8 cellular contexts compared by ENCODE assay signal in genomic region chr20:18496042-18496441, GRCh38. TPM values are rescaled to one million over a fixed set of nuclear protein-coding genes. Genes with fewer than 3 reads are reported as not detected.
DNase-seq lines count a peak whose midpoint lies in the region; ATAC-seq and TF ChIP-seq lines count a peak whose summit lies in the region.

No MANE protein-coding gene starts in this region.

- H3K27ac Mint-ChIP-seq in stimulated activated naive CD8-positive, alpha-beta T cell treated with anti-CD3 and anti-CD28 coated beads, Interleukin-15, amount 100 ng/mL, for 72 hours: peak overlapping the region in 1 of 2 donors; percentile 90

- DNase-seq in NOMO-1 treated with DMSO at 0.1 percent for 48 hours (lab: John Stamatoyannopoulos, UW; ENCODE audit: unreplicated experiment) (peak; percentile 3), NOMO-1 (lab: John Stamatoyannopoulos, UW; ENCODE audit: unreplicated experiment in 2 of 2) (no peak), SJCRH30 (peak; percentile 10 to 18), fibroblast of villous mesenchyme (ENCODE audit: low read depth) (no peak)
- no peak for DNase-seq in stimulated activated naive CD8-positive, alpha-beta T cell treated with anti-CD3 and anti-CD28 coated beads, Interleukin-15, amount 100 ng/mL, for 72 hours
- DNase-seq in stimulated activated naive CD4-positive, alpha-beta T cell treated with Interleukin-2 at 50 U/mL for 16 hours (lab: John Stamatoyannopoulos, UW): no peak

- H3K9me3 Mint-ChIP-seq in stimulated activated naive CD8-positive, alpha-beta T cell treated with anti-CD3 and anti-CD28 coated beads, Interleukin-15, amount 100 ng/mL, for 72 hours: no peaks in the 10 kb centered on the region

- peaks cover 8% of the 10 kb centered on the region for H3K4me1 ChIP-seq in SJCRH30

- no peak for ATAC-seq in stimulated activated naive CD8-positive, alpha-beta T cell treated with anti-CD3 and anti-CD28 coated beads, Interleukin-15, amount 100 ng/mL, for 72 hours
- ATAC-seq in GM21367 (IDR thresholded peaks at IDR 0.05; ENCODE audit: unreplicated experiment) (no peak), HG02884 (IDR thresholded peaks at IDR 0.05; ENCODE audit: unreplicated experiment) (no peak)

- H3K27me3 Mint-ChIP-seq in stimulated activated naive CD8-positive, alpha-beta T cell treated with anti-CD3 and anti-CD28 coated beads, Interleukin-15, amount 100 ng/mL, for 72 hours: no peaks in the 10 kb centered on the region

- H3K9me3 ChIP-seq in SJCRH30 (replicated peaks): no peaks in the 10 kb centered on the region

- no peak overlapping the region for H3K27ac ChIP-seq in SJCRH30

- H3K36me3 ChIP-seq in SJCRH30: peaks cover 12% of the 10 kb centered on the region

- no peaks in the 10 kb centered on the region for H3K27me3 ChIP-seq in SJCRH30

- no peak for TF ChIP-seq CTCF in fibroblast of villous mesenchyme (IDR thresholded peaks at IDR 0.05; ENCODE audit: insufficient read depth, low read depth, low read length)

- H3K4me3 Mint-ChIP-seq in stimulated activated naive CD8-positive, alpha-beta T cell treated with anti-CD3 and anti-CD28 coated beads, Interleukin-15, amount 100 ng/mL, for 72 hours: peak overlapping the region; percentile 98 to 99

- peaks cover 20% of the 10 kb centered on the region for H3K4me1 Mint-ChIP-seq in stimulated activated naive CD8-positive, alpha-beta T cell treated with anti-CD3 and anti-CD28 coated beads, Interleukin-15, amount 100 ng/mL, for 72 hours

- H3K4me3 ChIP-seq in SJCRH30: peak overlapping the region; percentile 74
- H3K4me3 ChIP-seq in fibroblast of villous mesenchyme (ENCODE audit: low read depth, low read length): peak overlapping the region; percentile 88

RNA-seq across cellular contexts. Expression of gene RBBP9, which starts 1.0 kb away (rescaled TPM):
- total RNA-seq in SJCRH30 (2014; rRNA removed; shearing (Covaris generic)): 29.6 and 30.3 TPM in 2 replicates
- 15.5 and 20.3 TPM in 2 replicates for total RNA-seq in fibroblast of villous mesenchyme

RNA-seq across cellular contexts. Expression of gene SEC23B, which starts 11.7 kb away (rescaled TPM):
- total RNA-seq in SJCRH30 (2014; rRNA removed; shearing (Covaris generic)): 58.3 and 61.4 TPM in 2 replicates
- 41.6 and 67.4 TPM in 2 replicates for total RNA-seq in fibroblast of villous mesenchyme

RNA-seq across cellular contexts. Expression of gene POLR3F, which starts 28.9 kb away (rescaled TPM):
- 25.5 and 28.8 TPM in 2 replicates for total RNA-seq in SJCRH30 (2014; rRNA removed; shearing (Covaris generic))
- total RNA-seq in fibroblast of villous mesenchyme: 11.6 and 18.6 TPM in 2 replicates

RNA-seq across cellular contexts. Expression of gene DZANK1, which starts 29.2 kb away (rescaled TPM):
- 1.9 and 2.1 TPM in 2 replicates for total RNA-seq in SJCRH30 (2014; rRNA removed; shearing (Covaris generic))
- 0.64 and 1.3 TPM in 2 replicates for total RNA-seq in fibroblast of villous mesenchyme

Comparison
In these comparisons a context has a peak if more than half of its experiments do, and no peak if none do; other contexts are left out.
1. DNase-seq: peak in NOMO-1 treated with DMSO at 0.1 percent for 48 hours (single experiment) and SJCRH30 (2 of 2); none in NOMO-1 (0 of 2), fibroblast of villous mesenchyme (single experiment), stimulated activated naive CD8-positive, alpha-beta T cell treated with anti-CD3 and anti-CD28 coated beads, Interleukin-15, amount 100 ng/mL, for 72 hours (0 of 2) and stimulated activated naive CD4-positive, alpha-beta T cell treated with Interleukin-2 at 50 U/mL for 16 hours (single experiment).